Comparison of ENCODE assay signal across 1 cellular context in genomic region chr19:49677232-49677881, GRCh38.
A peak's percentile ranks its signal among the peaks of the same experiment; 100 is the strongest.
TF ChIP-seq lines count a peak whose summit lies in the region.

Gene PRMT1, plus strand, starts transcription at chr19:49677271. Its CDS starts 10 bp downstream, at chr19:49677281.

TF ChIP-seq in HEK293, 187 proteins besides CTCF, POLR2A, EP300 and RAD21 (continued from another document and continues in another):
- TF ChIP-seq ZSCAN30 (tag by site-specific recombination; IDR thresholded peaks at IDR 0.05), result peak; percentile 65; the same call in 1 of the 2 replicates
- no peak for TF ChIP-seq OSR2 (tag by site-specific recombination; IDR thresholded peaks at IDR 0.05)
- peak; percentile 87 for TF ChIP-seq SP3 (tag by site-specific recombination; IDR thresholded peaks at IDR 0.05)
- no peak for TF ChIP-seq HOXC10 (CRISPR knock-in tag; IDR thresholded peaks at IDR 0.05)
- TF ChIP-seq SP7 (tag by site-specific recombination; IDR thresholded peaks at IDR 0.05), result peak; percentile 71
- peak; percentile 96 for TF ChIP-seq ZXDB (tag by site-specific recombination; IDR thresholded peaks at IDR 0.05)
- TF ChIP-seq ZNF501 (tag by site-specific recombination; IDR thresholded peaks at IDR 0.05), result peak; percentile 78
- TF ChIP-seq ZNF670 (tag by site-specific recombination; IDR thresholded peaks at IDR 0.05; ENCODE audit: low read depth), result no peak
- TF ChIP-seq, protein P1, sequence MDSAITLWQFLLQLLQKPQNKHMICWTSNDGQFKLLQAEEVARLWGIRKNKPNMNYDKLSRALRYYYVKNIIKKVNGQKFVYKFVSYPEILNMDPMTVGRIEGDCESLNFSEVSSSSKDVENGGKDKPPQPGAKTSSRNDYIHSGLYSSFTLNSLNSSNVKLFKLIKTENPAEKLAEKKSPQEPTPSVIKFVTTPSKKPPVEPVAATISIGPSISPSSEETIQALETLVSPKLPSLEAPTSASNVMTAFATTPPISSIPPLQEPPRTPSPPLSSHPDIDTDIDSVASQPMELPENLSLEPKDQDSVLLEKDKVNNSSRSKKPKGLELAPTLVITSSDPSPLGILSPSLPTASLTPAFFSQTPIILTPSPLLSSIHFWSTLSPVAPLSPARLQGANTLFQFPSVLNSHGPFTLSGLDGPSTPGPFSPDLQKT (IDR thresholded peaks at IDR 0.05; ENCODE audit: borderline replicate concordance, low read depth, low read length), result no peak
- no peak for TF ChIP-seq GLI4 (tag by site-specific recombination; IDR thresholded peaks at IDR 0.05)
- TF ChIP-seq ZNF514 (tag by site-specific recombination; IDR thresholded peaks at IDR 0.05), result no peak
- no peak for TF ChIP-seq ZNF830 (tag by site-specific recombination; IDR thresholded peaks at IDR 0.05; ENCODE audit: low read depth)
- no peak for TF ChIP-seq HIC1 (tag by site-specific recombination; IDR thresholded peaks at IDR 0.05)
- no peak for TF ChIP-seq MYNN (tag by site-specific recombination; IDR thresholded peaks at IDR 0.05; ENCODE audit: borderline replicate concordance)
- TF ChIP-seq ZNF707 (tag by site-specific recombination; IDR thresholded peaks at IDR 0.05), result no peak
- peak; percentile 92 for TF ChIP-seq GLIS2 (tag by site-specific recombination; IDR thresholded peaks at IDR 0.05)
- TF ChIP-seq ZNF621 (tag by site-specific recombination; IDR thresholded peaks at IDR 0.05), result no peak
- no peak for TF ChIP-seq ZNF146 (tag by site-specific recombination; IDR thresholded peaks at IDR 0.05)
- no peak for TF ChIP-seq ZNF529 (tag by site-specific recombination; IDR thresholded peaks at IDR 0.05; ENCODE audit: insufficient replicate concordance)
- TF ChIP-seq ZNF2 (tag by site-specific recombination; IDR thresholded peaks at IDR 0.05), result peak; percentile 61; the same call in 1 of the 2 replicates
- no peak for TF ChIP-seq ZFP3 (tag by site-specific recombination; IDR thresholded peaks at IDR 0.05; ENCODE audit: low read depth)
- TF ChIP-seq, protein P2, sequence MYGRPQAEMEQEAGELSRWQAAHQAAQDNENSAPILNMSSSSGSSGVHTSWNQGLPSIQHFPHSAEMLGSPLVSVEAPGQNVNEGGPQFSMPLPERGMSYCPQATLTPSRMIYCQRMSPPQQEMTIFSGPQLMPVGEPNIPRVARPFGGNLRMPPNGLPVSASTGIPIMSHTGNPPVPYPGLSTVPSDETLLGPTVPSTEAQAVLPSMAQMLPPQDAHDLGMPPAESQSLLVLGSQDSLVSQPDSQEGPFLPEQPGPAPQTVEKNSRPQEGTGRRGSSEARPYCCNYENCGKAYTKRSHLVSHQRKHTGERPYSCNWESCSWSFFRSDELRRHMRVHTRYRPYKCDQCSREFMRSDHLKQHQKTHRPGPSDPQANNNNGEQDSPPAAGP (tag by site-specific recombination; IDR thresholded peaks at IDR 0.05), result peak; percentile 63
- TF ChIP-seq KLF8 (tag by site-specific recombination; IDR thresholded peaks at IDR 0.05), result peak; percentile 79
- no peak for TF ChIP-seq ZNF629 (tag by site-specific recombination; IDR thresholded peaks at IDR 0.05)
- TF ChIP-seq ZNF518A (tag by site-specific recombination; conservative IDR thresholded peaks at IDR 0.05; ENCODE audit: low read depth), result no peak
- no peak for TF ChIP-seq ZNF555 (tag by site-specific recombination; conservative IDR thresholded peaks at IDR 0.05)
- TF ChIP-seq ZNF626 (tag by site-specific recombination; IDR thresholded peaks at IDR 0.05), result no peak
- TF ChIP-seq HOXD13 (CRISPR knock-in tag; IDR thresholded peaks at IDR 0.05; ENCODE audit: borderline replicate concordance), result no peak
- TF ChIP-seq ZNF133 (tag by site-specific recombination; IDR thresholded peaks at IDR 0.05), result no peak
- TF ChIP-seq REPIN1 (tag by site-specific recombination; IDR thresholded peaks at IDR 0.05; ENCODE audit: low read depth), result no peak
- no peak for TF ChIP-seq ZNF366 (tag by site-specific recombination; conservative IDR thresholded peaks at IDR 0.05)
- no peak; the same call in 1 of the 2 replicates for TF ChIP-seq PRDM10 (tag by site-specific recombination; IDR thresholded peaks at IDR 0.05)
- no peak for TF ChIP-seq SP2 (tag by site-specific recombination; IDR thresholded peaks at IDR 0.05)
- 0 out of 2 replicates have a peak, but pooled peaks have one; percentile 19 for TF ChIP-seq FEZF1 (tag by site-specific recombination; IDR thresholded peaks at IDR 0.05)
- TF ChIP-seq ZNF792 (tag by site-specific recombination; IDR thresholded peaks at IDR 0.05), result no peak
- peak; percentile 68; the same call in 1 of the 2 replicates for TF ChIP-seq ZBTB48 (tag by site-specific recombination; IDR thresholded peaks at IDR 0.05)
- no peak; the same call in 1 of the 2 replicates for TF ChIP-seq ZBTB21 (tag by site-specific recombination; IDR thresholded peaks at IDR 0.05)
- peak; percentile 79 for TF ChIP-seq ZNF610 (tag by site-specific recombination; IDR thresholded peaks at IDR 0.05; ENCODE audit: borderline replicate concordance)
- no peak for TF ChIP-seq ZNF121 (tag by site-specific recombination; IDR thresholded peaks at IDR 0.05)
- no peak for TF ChIP-seq ZNF266 (tag by site-specific recombination; IDR thresholded peaks at IDR 0.05; ENCODE audit: low read depth)
- TF ChIP-seq ZNF155 (tag by site-specific recombination; IDR thresholded peaks at IDR 0.05), result no peak
- TF ChIP-seq, protein P3, sequence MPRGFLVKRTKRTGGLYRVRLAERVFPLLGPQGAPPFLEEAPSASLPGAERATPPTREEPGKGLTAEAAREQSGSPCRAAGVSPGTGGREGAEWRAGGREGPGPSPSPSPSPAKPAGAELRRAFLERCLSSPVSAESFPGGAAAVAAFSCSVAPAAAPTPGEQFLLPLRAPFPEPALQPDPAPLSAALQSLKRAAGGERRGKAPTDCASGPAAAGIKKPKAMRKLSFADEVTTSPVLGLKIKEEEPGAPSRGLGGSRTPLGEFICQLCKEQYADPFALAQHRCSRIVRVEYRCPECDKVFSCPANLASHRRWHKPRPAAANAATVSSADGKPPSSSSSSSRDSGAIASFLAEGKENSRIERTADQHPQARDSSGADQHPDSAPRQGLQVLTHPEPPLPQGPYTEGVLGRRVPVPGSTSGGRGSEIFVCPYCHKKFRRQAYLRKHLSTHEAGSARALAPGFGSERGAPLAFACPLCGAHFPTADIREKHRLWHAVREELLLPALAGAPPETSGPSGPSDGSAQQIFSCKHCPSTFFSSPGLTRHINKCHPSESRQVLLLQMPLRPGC (tag by site-specific recombination; IDR thresholded peaks at IDR 0.05), result peak; percentile 21; the same call in 1 of the 2 replicates
- TF ChIP-seq ZNF302 (tag by site-specific recombination; IDR thresholded peaks at IDR 0.05; ENCODE audit: low read depth), result no peak
- no peak for TF ChIP-seq ZNF311 (tag by site-specific recombination; IDR thresholded peaks at IDR 0.05; ENCODE audit: borderline replicate concordance)
- TF ChIP-seq ZNF221 (tag by site-specific recombination; IDR thresholded peaks at IDR 0.05; ENCODE audit: borderline replicate concordance), result no peak
